ENCODE assay signal across 16 cellular contexts in the genomic region with DNA sequence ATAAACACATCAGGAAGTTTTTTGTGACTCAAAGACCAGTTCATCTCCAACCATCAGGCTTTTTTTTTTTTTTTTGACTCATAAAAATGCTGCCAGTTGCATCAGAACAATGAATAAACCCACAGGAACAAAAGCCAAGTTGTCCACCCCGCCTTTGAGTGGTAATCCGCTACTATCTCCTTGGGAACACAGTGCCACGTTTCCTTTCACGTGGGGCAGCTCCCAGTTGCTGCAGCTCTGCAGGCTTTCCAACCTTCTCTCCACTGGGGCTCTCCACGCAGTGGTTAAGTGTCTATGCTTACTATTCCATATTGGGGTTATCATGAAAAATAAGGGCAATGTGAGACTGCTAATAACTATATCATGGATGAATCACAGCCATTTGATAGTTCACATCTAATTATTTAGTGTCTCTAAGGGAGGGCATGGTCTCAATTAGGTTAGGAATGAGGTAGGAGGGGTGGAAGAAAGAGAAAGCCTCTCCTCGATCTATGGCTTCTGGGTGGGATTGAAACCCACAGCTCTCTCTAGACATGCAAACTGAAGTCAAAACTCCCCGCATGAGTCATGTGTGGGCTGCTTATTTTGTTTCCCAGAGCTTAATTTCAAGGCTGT. TPM values are rescaled to one million over a fixed set of nuclear protein-coding genes. Genes with fewer than 3 reads are reported as not detected.
DNase-seq lines count a peak whose midpoint lies in the region; ATAC-seq, FAIRE-seq and TF ChIP-seq lines count a peak whose summit lies in the region.
"Had no signal": no experiment of that assay in that cellular context is flagged by ENCODE, and none has a peak within 500 bp of the region (broad histone marks: within the 10 kb centered on the region; RNA-seq: fewer than 3 reads in every experiment).

No MANE protein-coding gene starts in this region.

- TF ChIP-seq CTCF in hepatocyte (IDR thresholded peaks at IDR 0.05; ENCODE audit: poor library complexity) = no peak

- WGBS in hepatocyte (ENCODE audit: low lambda C conversion rate, missing lambda C conversion rate) = 70% methylated on average over 7 of the region's 7 CpGs

- no peaks in the 10 kb centered on the region for H3K36me3 ChIP-seq in adipocyte (ENCODE audit: control insufficient read depth, insufficient read depth, low read length, severe bottlenecking)
- no peaks in the 10 kb centered on the region for H3K36me3 ChIP-seq in hepatocyte (replicated peaks; ENCODE audit: insufficient read depth, low read depth)
- H3K36me3 ChIP-seq: ascending aorta, BE2C, upper lobe of left lung had no signal

- H3K4me2 ChIP-seq in hepatocyte = no peak overlapping the region
- H3K4me2 ChIP-seq: SK-N-SH had no signal

- FAIRE-seq in HTR-8/SVneo (lab: Jason Lieb, UNC) = no peak

- H4K20me1 ChIP-seq in hepatocyte (ENCODE audit: insufficient read depth, poor library complexity, severe bottlenecking) = no peaks in the 10 kb centered on the region

- H3K4me1 ChIP-seq in adipocyte (ENCODE audit: control insufficient read depth, insufficient read depth, low read length) (peaks cover 16% of the 10 kb centered on the region), hepatocyte (ENCODE audit: insufficient read depth) (no peaks in the 10 kb centered on the region)
- H3K4me1 ChIP-seq: ascending aorta, BE2C, upper lobe of left lung had no signal

- DNase-seq in stimulated activated CD4-positive, alpha-beta T cell treated with anti-CD3 and anti-CD28 coated beads, Interleukin-15, amount 100 ng/mL, for 24 hours = peak; percentile 16
- DNase-seq in stimulated activated CD4-positive, alpha-beta T cell treated with anti-CD3 and anti-CD28 coated beads, Interleukin-2, amount 100 ng/mL, for 24 hours = no peak
- peak; percentile 76 for DNase-seq in adipocyte (ENCODE audit: low read depth)
- no peak for DNase-seq in hepatocyte (ENCODE audit: low spot score)
- DNase-seq in HTR-8/SVneo (ENCODE audit: insufficient read length, low spot score) = no peak
- DNase-seq in GF-D8 (lab: John Stamatoyannopoulos, UW) = no peak
- no peak for DNase-seq in activated effector memory CD4-positive, alpha-beta T cell treated with Interleukin-2 at 50 U/mL for 16 hours
- DNase-seq: BE2C; naive thymus-derived CD4-positive, alpha-beta T cell; NCI-H2081; SK-N-SH; stimulated activated CD4-positive, alpha-beta T cell treated with anti-CD3 and anti-CD28 coated beads, Interleukin-2, amount 100 ng/mL, for 48 hours; upper lobe of left lung had no signal

- H3K27me3 ChIP-seq in adipocyte (replicated peaks; ENCODE audit: control insufficient read depth, insufficient read depth, low read length) (no peaks in the 10 kb centered on the region), hepatocyte (no peaks in the 10 kb centered on the region)
- H3K27me3 ChIP-seq: ascending aorta, BE2C, upper lobe of left lung had no signal

- H3K9me3 ChIP-seq in adipocyte (ENCODE audit: control insufficient read depth, low read length) (no peaks in the 10 kb centered on the region), hepatocyte (ENCODE audit: low read depth) (no peaks in the 10 kb centered on the region)
- H3K9me3 ChIP-seq: ascending aorta, BE2C, SK-N-SH, upper lobe of left lung had no signal

- ATAC-seq in HG02852 (IDR thresholded peaks at IDR 0.05; ENCODE audit: unreplicated experiment) = no peak
- ATAC-seq: naive thymus-derived CD4-positive, alpha-beta T cell had no signal

- no peaks in the 10 kb centered on the region for H3K79me2 ChIP-seq in hepatocyte

- H3K4me3 ChIP-seq in adipocyte (ENCODE audit: low read length) (peak overlapping the region; percentile 45), hepatocyte (no peak overlapping the region)
- H3K4me3 ChIP-seq: ascending aorta, upper lobe of left lung had no signal

- no peaks in the 10 kb centered on the region for H3K9me2 ChIP-seq in hepatocyte (replicated peaks; ENCODE audit: insufficient read depth)
- H3K9me2 ChIP-seq: SK-N-SH had no signal

- peak overlapping the region; percentile 65 for H3K27ac ChIP-seq in hepatocyte
- H3K27ac ChIP-seq: ascending aorta, upper lobe of left lung had no signal

- H2AFZ ChIP-seq in hepatocyte = no peak overlapping the region

- H3K9ac ChIP-seq in adipocyte (ENCODE audit: low read length) = no peak overlapping the region
- H3K9ac ChIP-seq: SK-N-SH had no signal

RNA-seq across cellular contexts. Expression of gene ACTBL2, which starts 55.8 kb away (rescaled TPM):
- total RNA-seq in hepatocyte = 0.16 and 0.83 TPM in 2 replicates
- polyA plus RNA-seq in hepatocyte = 0.17 TPM in 1 of 2 replicates, not detected in the other
- total RNA-seq: activated CD8-positive, alpha-beta memory T cell treated with anti-CD3 and anti-CD28 coated beads for 36 hours; ascending aorta; naive thymus-derived CD4-positive, alpha-beta T cell; upper lobe of left lung had no signal
- polyA plus RNA-seq: naive thymus-derived CD4-positive, alpha-beta T cell had no signal

Comparison
In these comparisons a context has a peak if more than half of its experiments do, and no peak if none do; other contexts are left out.
1. DNase-seq: peak in stimulated activated CD4-positive, alpha-beta T cell treated with anti-CD3 and anti-CD28 coated beads, Interleukin-15, amount 100 ng/mL, for 24 hours (single experiment) and adipocyte (single experiment); none in stimulated activated CD4-positive, alpha-beta T cell treated with anti-CD3 and anti-CD28 coated beads, Interleukin-2, amount 100 ng/mL, for 24 hours (0 of 2), hepatocyte (single experiment), HTR-8/SVneo (single experiment), GF-D8 (single experiment) and activated effector memory CD4-positive, alpha-beta T cell treated with Interleukin-2 at 50 U/mL for 16 hours (single experiment).